ENCODE assay signal across 9 cellular contexts in genomic region chr9:123997665-123998277, GRCh38. TPM values are rescaled to one million over a fixed set of nuclear protein-coding genes. Genes with fewer than 3 reads are reported as not detected.
DNase-seq lines count a peak whose midpoint lies in the region; ATAC-seq, FAIRE-seq and TF ChIP-seq lines count a peak whose summit lies in the region.
"Had no signal": no experiment of that assay in that cellular context is flagged by ENCODE, and none has a peak within 500 bp of the region (broad histone marks: within the 10 kb centered on the region; RNA-seq: fewer than 3 reads in every experiment).

No MANE protein-coding gene starts in this region.

- H3K4me3 Mint-ChIP-seq in WTC11, result peak overlapping the region; percentile 34

- peaks cover 20% of the 10 kb centered on the region for H3K4me1 ChIP-seq in HepG2 (ENCODE audit: insufficient read depth, low read length)

- no peaks in the 10 kb centered on the region for H3K79me2 ChIP-seq in HepG2 (ENCODE audit: insufficient read depth, low read length)

- H3K27me3 Mint-ChIP-seq in WTC11 (ENCODE audit: low read depth), result peaks cover 87% of the 10 kb centered on the region

- H4K20me1 ChIP-seq in HepG2 (ENCODE audit: insufficient read depth, low read length), result no peaks in the 10 kb centered on the region; the same call in 1 of the 2 replicates

- H3K36me3 ChIP-seq in HepG2 (replicated peaks in 1 of 2; ENCODE audit: control insufficient read depth in 1 of 2, insufficient read depth in 2 of 2, low read length in 2 of 2), result no peaks in the 10 kb centered on the region

- no peak for TF ChIP-seq CTCF in WTC11 (IDR thresholded peaks at IDR 0.05)
- TF ChIP-seq CTCF in HepG2 (CRISPR knock-in tag; IDR thresholded peaks at IDR 0.05), result no peak

- no peak for FAIRE-seq in HepG2 (lab: Jason Lieb, UNC)

- H3K4me1 Mint-ChIP-seq in WTC11, result peaks cover 45% of the 10 kb centered on the region

- no peaks in the 10 kb centered on the region for H3K9me3 ChIP-seq in HepG2 (ENCODE audit: low read length)

- H3K27ac Mint-ChIP-seq in WTC11, result no peak overlapping the region

- TF ChIP-seq POLR2A in HepG2 (IDR thresholded peaks at IDR 0.05; ENCODE audit: insufficient read depth in 1 of 2, low read depth in 2 of 2, low read length in 2 of 2), result no peak

- no TSS peak for BruUV-seq in HepG2 (replicated peaks; lab: Mats Ljungman, UMichigan)

- WGBS in HepG2 (ENCODE audit: low lambda C conversion rate), result 6% methylated on average over 10 of the region's 15 CpGs

- POLR2A ChIA-PET in WTC11 (lab: Charles Lee), result interaction anchor here (0.6 to 1.0 kb wide), 2 partner anchors 21 to 577 kb away, joined by 3 read pairs; no protein-coding TSS in a partner anchor
- POLR2A ChIA-PET in HepG2 (lab: Yijun Ruan, JAX), result no interaction called here

- intact Hi-C loops in HepG2 (cut with micrococcal nuclease; ENCODE audit: unreplicated experiment), result no loop called here

- ATAC-seq in GM18868 (IDR thresholded peaks at IDR 0.05; ENCODE audit: unreplicated experiment), result peak; percentile 59
- peak; percentile 59 for ATAC-seq in HG02678 (IDR thresholded peaks at IDR 0.05; ENCODE audit: unreplicated experiment)
- peak; percentile 17; the same call in 1 of the 2 replicates for ATAC-seq in WTC11
- peak; percentile 41 for ATAC-seq in HepG2
- no peak for ATAC-seq in HG02938 (IDR thresholded peaks at IDR 0.05; ENCODE audit: unreplicated experiment)

- no peak for TF ChIP-seq RAD21 in HepG2 (CRISPR knock-in tag; IDR thresholded peaks at IDR 0.05)

- no peaks in the 10 kb centered on the region for H3K36me3 Mint-ChIP-seq in WTC11

- H2AFZ ChIP-seq in HepG2 (ENCODE audit: low read length), result no peak overlapping the region

- no peak for TF ChIP-seq EP300 in HepG2 (IDR thresholded peaks at IDR 0.05; ENCODE audit: low read depth in 2 of 2, low read length in 2 of 2)
- TF ChIP-seq EP300 in HepG2 (CRISPR knock-in tag; IDR thresholded peaks at IDR 0.05; ENCODE audit: borderline replicate concordance), result no peak

- H3K4me2 ChIP-seq in HepG2 (ENCODE audit: low read depth, low read length), result 0 out of 2 replicates have a peak overlapping the region, but pooled peaks have one; percentile 20

- H3K27me3 ChIP-seq in HepG2 (ENCODE audit: control insufficient read depth in 1 of 2, insufficient read depth in 2 of 2, low read length in 2 of 2), result peaks cover 22 to 77% of the 10 kb centered on the region in 2 experiments; a peak in 4 of 5 replicates

- no peak overlapping the region for H3K27ac ChIP-seq in HepG2 (ENCODE audit: extremely low read length, insufficient read depth, low read length)

- H3K4me3 ChIP-seq in HepG2 (replicated peaks in 1 of 3; ENCODE audit: insufficient read depth in 1 of 3, low read depth in 2 of 3, low read length in 3 of 3), result no peak overlapping the region; a peak in 1 of 6 replicates

- DNase-seq in WTC11 (ENCODE audit: low spot score), result peak; percentile 42
- DNase-seq in HepG2 (ENCODE audit: low spot score), result no peak
- no peak for DNase-seq in HUDEP-2 (lab: John Stamatoyannopoulos, UW; ENCODE audit: unreplicated experiment in 76 of 76)
- no peak for DNase-seq in DMS 273 treated with DMSO at 0.1 percent for 48 hours (lab: John Stamatoyannopoulos, UW)
- DNase-seq in islet precursor cell, result no peak

- in situ Hi-C loops in HepG2 (cut with HindIII; ENCODE audit: extremely low pct_ligation_motif_present, low pct_unique_long_range_greater_than_20kb), result no loop called here

- no peaks in the 10 kb centered on the region for H3K9me3 Mint-ChIP-seq in WTC11

- CTCF ChIA-PET in WTC11 (lab: Charles Lee) (interaction anchor here (0.5 to 1.8 kb wide), 11 partner anchors 8 to 595 kb away, joined by 3 to 8 read pairs (median 4); partner anchors contain the start of gene LHX2), HepG2 (lab: Yijun Ruan, JAX; ENCODE audit: low intra/inter-chr PET ratio, low total read pairs) (no interaction called here)

- H3K9ac ChIP-seq in HepG2 (ENCODE audit: insufficient read depth, low read depth, low read length), result no peak overlapping the region

TF ChIP-seq in WTC11, 78 proteins besides CTCF, POLR2A, EP300 and RAD21 (continues in another document):
- TF ChIP-seq CREB1 (CRISPR knock-in tag; IDR thresholded peaks at IDR 0.05) (no peak), NR3C1 (CRISPR knock-in tag; conservative IDR thresholded peaks at IDR 0.05; ENCODE audit: low read depth) (no peak), ZNF232 (CRISPR knock-in tag; IDR thresholded peaks at IDR 0.05) (no peak)
- TF ChIP-seq, protein P1, sequence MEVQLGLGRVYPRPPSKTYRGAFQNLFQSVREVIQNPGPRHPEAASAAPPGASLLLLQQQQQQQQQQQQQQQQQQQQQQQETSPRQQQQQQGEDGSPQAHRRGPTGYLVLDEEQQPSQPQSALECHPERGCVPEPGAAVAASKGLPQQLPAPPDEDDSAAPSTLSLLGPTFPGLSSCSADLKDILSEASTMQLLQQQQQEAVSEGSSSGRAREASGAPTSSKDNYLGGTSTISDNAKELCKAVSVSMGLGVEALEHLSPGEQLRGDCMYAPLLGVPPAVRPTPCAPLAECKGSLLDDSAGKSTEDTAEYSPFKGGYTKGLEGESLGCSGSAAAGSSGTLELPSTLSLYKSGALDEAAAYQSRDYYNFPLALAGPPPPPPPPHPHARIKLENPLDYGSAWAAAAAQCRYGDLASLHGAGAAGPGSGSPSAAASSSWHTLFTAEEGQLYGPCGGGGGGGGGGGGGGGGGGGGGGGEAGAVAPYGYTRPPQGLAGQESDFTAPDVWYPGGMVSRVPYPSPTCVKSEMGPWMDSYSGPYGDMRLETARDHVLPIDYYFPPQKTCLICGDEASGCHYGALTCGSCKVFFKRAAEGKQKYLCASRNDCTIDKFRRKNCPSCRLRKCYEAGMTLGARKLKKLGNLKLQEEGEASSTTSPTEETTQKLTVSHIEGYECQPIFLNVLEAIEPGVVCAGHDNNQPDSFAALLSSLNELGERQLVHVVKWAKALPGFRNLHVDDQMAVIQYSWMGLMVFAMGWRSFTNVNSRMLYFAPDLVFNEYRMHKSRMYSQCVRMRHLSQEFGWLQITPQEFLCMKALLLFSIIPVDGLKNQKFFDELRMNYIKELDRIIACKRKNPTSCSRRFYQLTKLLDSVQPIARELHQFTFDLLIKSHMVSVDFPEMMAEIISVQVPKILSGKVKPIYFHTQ (CRISPR knock-in tag; IDR thresholded peaks at IDR 0.05), result no peak

TF ChIP-seq in HepG2, 621 proteins besides CTCF, POLR2A, EP300 and RAD21:
- TF ChIP-seq SOX6 (IDR thresholded peaks at IDR 0.05) (no peak), SOX6 (CRISPR knock-in tag; IDR thresholded peaks at IDR 0.05) (no peak), ZNF839 (CRISPR knock-in tag; IDR thresholded peaks at IDR 0.05; ENCODE audit: borderline replicate concordance) (peak; percentile 32; the same call in 1 of the 2 replicates)
TF ChIP-seq in HepG2: peak in this region for 1.

RNA-seq across cellular contexts. Expression of gene LHX2, which starts 13.8 kb away (rescaled TPM):
- total RNA-seq in WTC11 (2021), result 0.42 to 0.50 TPM in 2 of 3 replicates, not detected in the other
- not detected in 2 replicates for total RNA-seq in HepG2 (2016; rRNA removed; fragmentation: Illumina TruSeq; extraction: Trizol)
- total RNA-seq in HepG2 (2016; cell fraction: cytosol; rRNA removed; fragmentation: Illumina TruSeq; extraction: Trizol; ENCODE audit: low read depth), result not detected in 2 replicates
- not detected in 2 replicates for total RNA-seq in HepG2 (2016; cell fraction: insoluble cytoplasmic fraction; rRNA removed; fragmentation: Illumina TruSeq; extraction: Trizol)
- total RNA-seq in HepG2 (2016; cell fraction: membrane; rRNA removed; fragmentation: Illumina TruSeq; extraction: Trizol), result not detected in 2 replicates
- total RNA-seq in HepG2 (2016; cell fraction: nucleus; rRNA removed; fragmentation: Illumina TruSeq; extraction: Trizol), result not detected in 2 replicates
- polyA plus RNA-seq in HepG2 (2011; rRNA removed), result not detected in 2 replicates
- polyA plus RNA-seq in HepG2 (2011; cell fraction: cytosol; rRNA removed), result not detected in 2 replicates
- 0.12 TPM in 1 of 2 replicates, not detected in the other for polyA plus RNA-seq in HepG2 (2011; cell fraction: nucleus; rRNA removed)
- not detected in 2 replicates for polyA plus RNA-seq in HepG2 (2012)
- polyA plus RNA-seq in HepG2 (2016; cell fraction: cytosol; fragmentation: Illumina TruSeq; extraction: Trizol; ENCODE audit: low read depth), result not detected in 2 replicates
- polyA plus RNA-seq in HepG2 (2016; cell fraction: insoluble cytoplasmic fraction; fragmentation: Illumina TruSeq; extraction: Trizol; ENCODE audit: low read depth), result not detected in 2 replicates
- not detected in 2 replicates for polyA plus RNA-seq in HepG2 (2016; cell fraction: membrane; fragmentation: Illumina TruSeq; extraction: Trizol; ENCODE audit: low read depth)
- polyA plus RNA-seq in HepG2 (2016; cell fraction: nucleus; fragmentation: Illumina TruSeq; extraction: Trizol; ENCODE audit: insufficient read depth, low read depth), result not detected in 2 replicates
- polyA minus RNA-seq in HepG2 (2011; rRNA and poly(A)+ RNA removed; ENCODE audit: low replicate concordance), result 16.6 TPM in 1 of 2 replicates, not detected in the other
- polyA minus RNA-seq in HepG2 (2011; cell fraction: cytosol; rRNA and poly(A)+ RNA removed), result 0.44 TPM in 1 of 2 replicates, not detected in the other
- not detected in 2 replicates for polyA minus RNA-seq in HepG2 (2011; cell fraction: nucleus; rRNA and poly(A)+ RNA removed)
- total RNA-seq: pulmonary artery endothelial cell had no signal
